Comparison of ENCODE assay signal across 14 cellular contexts in the genomic region with DNA sequence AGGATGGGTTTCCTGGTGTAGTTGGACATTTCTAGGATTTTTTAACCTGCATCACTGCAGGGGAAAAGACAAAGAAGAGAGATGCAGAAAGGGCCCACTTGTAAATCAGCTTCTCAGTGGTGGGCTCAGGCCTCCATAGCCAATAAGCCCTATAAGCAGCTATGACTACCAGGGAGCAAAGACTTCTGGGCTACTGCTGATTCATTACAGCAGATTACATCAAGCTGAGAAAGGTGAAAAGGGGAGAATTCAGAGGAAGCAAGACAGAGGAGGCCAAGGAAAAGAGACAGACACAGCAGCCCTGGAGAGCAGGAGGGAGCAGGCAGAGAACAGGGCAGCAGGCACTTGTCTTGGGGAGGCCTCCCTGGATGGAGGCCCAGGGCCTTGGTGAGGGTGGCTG.
"Had no signal": no experiment of that assay in that cellular context is flagged by ENCODE, and none has a peak within 500 bp of the region (broad histone marks: within the 10 kb centered on the region; RNA-seq: fewer than 3 reads in every experiment).

No MANE protein-coding gene starts in this region.

- H3K27ac ChIP-seq: gastroesophageal sphincter, left lung, psoas muscle, right lobe of liver, suprapubic skin, upper lobe of right lung had no signal

- H3K36me3 ChIP-seq: gastroesophageal sphincter, left lung, right lobe of liver, suprapubic skin, upper lobe of right lung had no signal

- ATAC-seq: activated naive CD8-positive, alpha-beta T cell treated with anti-CD3 and anti-CD28 coated beads, Interleukin-2, amount 50 U/mL, for 24 hours; gastroesophageal sphincter; left lung; psoas muscle; right lobe of liver; upper lobe of right lung had no signal

- H3K27me3 ChIP-seq: gastroesophageal sphincter, left lung, right lobe of liver, upper lobe of right lung had no signal

- H3K9me3 ChIP-seq: gastroesophageal sphincter, right lobe of liver, suprapubic skin, upper lobe of right lung had no signal

- H3K4me1 ChIP-seq: gastroesophageal sphincter, left lung, psoas muscle, right lobe of liver, upper lobe of right lung had no signal

- DNase-seq: activated CD4-positive, alpha-beta memory T cell treated with anti-CD3 and anti-CD28 coated beads, Interleukin-2, amount 10 ng/mL, durations not matched to agents 7 days and 5 days; activated naive CD4-positive, alpha-beta T cell; activated naive CD8-positive, alpha-beta T cell treated with anti-CD3 and anti-CD28 coated beads, Interleukin-2, amount 50 U/mL, for 24 hours; effector CD4-positive, alpha-beta T cell; left lung; mesenchymal stem cell; psoas muscle; right lobe of liver; stimulated activated CD4-positive, alpha-beta T cell treated with anti-CD3 and anti-CD28 coated beads, Interleukin-2, amount 100 ng/mL, for 24 hours; stimulated activated naive CD4-positive, alpha-beta T cell treated with Interleukin-2 at 50 U/mL for 16 hours; SW 1271; upper lobe of right lung had no signal

- H3K4me3 ChIP-seq: gastroesophageal sphincter, left lung, psoas muscle, right lobe of liver, suprapubic skin, upper lobe of right lung had no signal
